ENCODE assay signal across 15 cellular contexts in the genomic region with DNA sequence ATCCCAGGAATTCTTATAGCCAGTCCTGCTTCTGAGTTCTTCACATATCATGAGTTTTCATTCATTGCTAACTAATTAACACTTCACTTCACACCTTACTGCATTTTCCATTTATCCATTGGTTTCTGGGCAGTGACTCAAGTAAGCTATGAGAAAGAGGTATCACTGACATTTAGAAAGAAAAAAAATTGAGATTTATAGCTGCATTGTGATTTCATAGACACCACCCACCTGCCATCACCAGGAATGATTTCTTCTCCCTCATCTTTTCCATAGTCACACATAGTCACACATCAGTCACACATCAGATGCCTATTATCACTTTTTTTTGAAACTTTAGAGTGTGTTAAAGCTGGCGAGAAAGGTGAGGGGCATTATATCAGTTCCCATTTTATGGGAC.
DNase-seq lines count a peak whose midpoint lies in the region; ATAC-seq and TF ChIP-seq lines count a peak whose summit lies in the region.
"Had no signal": no experiment of that assay in that cellular context is flagged by ENCODE, and none has a peak within 500 bp of the region (broad histone marks: within the 10 kb centered on the region; RNA-seq: fewer than 3 reads in every experiment).

No MANE protein-coding gene starts in this region.

- H3K36me3 ChIP-seq in adrenal gland (replicated peaks in 1 of 2), result no peaks in the 10 kb centered on the region

- no peaks in the 10 kb centered on the region for H3K9me3 ChIP-seq in adrenal gland (replicated peaks in 1 of 3)

- peaks cover 8% of the 10 kb centered on the region for H3K27me3 Mint-ChIP-seq in stimulated activated naive CD8-positive, alpha-beta T cell treated with anti-CD3 and anti-CD28 coated beads, Interleukin-15, amount 100 ng/mL, for 72 hours

- no peak overlapping the region for H3K27ac Mint-ChIP-seq in stimulated activated naive CD8-positive, alpha-beta T cell treated with anti-CD3 and anti-CD28 coated beads, Interleukin-15, amount 100 ng/mL, for 72 hours
- H3K27ac Mint-ChIP-seq: CD4-positive, alpha-beta memory T cell had no signal

- no peaks in the 10 kb centered on the region for H3K4me1 ChIP-seq in adrenal gland (replicated peaks in 1 of 2)

- no peak overlapping the region for H3K27ac ChIP-seq in adrenal gland
- H3K27ac ChIP-seq: GM23248 had no signal

- peak; percentile 28 for ATAC-seq in stimulated activated naive CD8-positive, alpha-beta T cell treated with anti-CD3 and anti-CD28 coated beads, Interleukin-15, Interleukin-2, amounts not matched to agents 100 U/mL and 50 U/mL, for 24 hours
- no peak for ATAC-seq in stimulated activated naive CD8-positive, alpha-beta T cell treated with anti-CD3 and anti-CD28 coated beads, Interleukin-15, amount 100 ng/mL, for 72 hours

- DNase-seq in stimulated activated naive CD8-positive, alpha-beta T cell treated with anti-CD3 and anti-CD28 coated beads, Interleukin-15, Interleukin-2, amounts not matched to agents 100 U/mL and 50 U/mL, for 24 hours, result no peak
- DNase-seq in stimulated activated naive CD8-positive, alpha-beta T cell treated with anti-CD3 and anti-CD28 coated beads, Interleukin-15, amount 100 ng/mL, for 72 hours, result no peak
- DNase-seq in NCI-H2171 treated with DMSO at 0.1 percent for 48 hours (lab: John Stamatoyannopoulos, UW) (peak; percentile 59), NCI-H69 (lab: John Stamatoyannopoulos, UW) (peak; percentile 11), activated T-cell treated with anti-CD3 and anti-CD28 coated beads for 4 hours (no peak), adrenal gland (no peak)
- DNase-seq: C1 segment of cervical spinal cord; Calu3; CD4-positive, alpha-beta memory T cell; COR-L47; DMS53; DMS79 treated with DMSO at 0.1 percent for 48 hours; GM23248; H7; HCEC 1CT had no signal

- whole genome bisulfite sequencing in adrenal gland, 4 donors, result 77 to 92% (median 85%) methylated on average over 1 of the region's 1 CpG

- TF ChIP-seq CTCF in adrenal gland (IDR thresholded peaks at IDR 0.05), result no peak

- TF ChIP-seq POLR2A in adrenal gland (IDR thresholded peaks at IDR 0.05), result no peak

- no peaks in the 10 kb centered on the region for H3K27me3 ChIP-seq in adrenal gland

- H3K4me1 Mint-ChIP-seq in stimulated activated naive CD8-positive, alpha-beta T cell treated with anti-CD3 and anti-CD28 coated beads, Interleukin-15, amount 100 ng/mL, for 72 hours, result no peaks in the 10 kb centered on the region
- H3K4me1 Mint-ChIP-seq: CD4-positive, alpha-beta memory T cell had no signal

- intact Hi-C loops in adrenal gland (cut with DNase I), result no loop called here

- H3K9me3 Mint-ChIP-seq in stimulated activated naive CD8-positive, alpha-beta T cell treated with anti-CD3 and anti-CD28 coated beads, Interleukin-15, amount 100 ng/mL, for 72 hours, result peaks cover 3 to 11% of the 10 kb centered on the region in 2 donors

- no peak overlapping the region for H3K4me3 Mint-ChIP-seq in stimulated activated naive CD8-positive, alpha-beta T cell treated with anti-CD3 and anti-CD28 coated beads, Interleukin-15, amount 100 ng/mL, for 72 hours
- H3K4me3 Mint-ChIP-seq: CD4-positive, alpha-beta memory T cell had no signal

- H3K4me3 ChIP-seq in adrenal gland, result no peak overlapping the region
- H3K4me3 ChIP-seq: GM23248 had no signal

Comparison
In these comparisons a context has a peak if more than half of its experiments do, and no peak if none do; other contexts are left out.
1. DNase-seq: peak in NCI-H2171 treated with DMSO at 0.1 percent for 48 hours (single experiment) and NCI-H69 (single experiment); none in stimulated activated naive CD8-positive, alpha-beta T cell treated with anti-CD3 and anti-CD28 coated beads, Interleukin-15, Interleukin-2, amounts not matched to agents 100 U/mL and 50 U/mL, for 24 hours (single experiment), stimulated activated naive CD8-positive, alpha-beta T cell treated with anti-CD3 and anti-CD28 coated beads, Interleukin-15, amount 100 ng/mL, for 72 hours (0 of 2), activated T-cell treated with anti-CD3 and anti-CD28 coated beads for 4 hours (single experiment) and adrenal gland (0 of 7).